Comparison of ENCODE assay signal across 8 cellular contexts in genomic region chr3:45592830-45593707, GRCh38. TPM values are rescaled to one million over a fixed set of nuclear protein-coding genes. Genes with fewer than 3 reads are reported as not detected.
DNase-seq lines count a peak whose midpoint lies in the region; ATAC-seq and TF ChIP-seq lines count a peak whose summit lies in the region.

No MANE protein-coding gene starts in this region.

- peak overlapping the region; percentile 91 for H3K9ac ChIP-seq in SK-N-SH

- no peak; a peak in 1 of 4 replicates for TF ChIP-seq EP300 in SK-N-SH (IDR thresholded peaks at IDR 0.05; ENCODE audit: borderline replicate concordance in 1 of 2, low read depth in 1 of 2, low read length in 1 of 2)

- CTCF ChIA-PET in GM10248 (lab: Yijun Ruan, JAX) (interaction anchor here (0.6 to 3.5 kb wide), 9 partner anchors 11 to 279 kb away, joined by 3 to 21 read pairs (median 4); no protein-coding TSS in a partner anchor), SK-N-SH (lab: Yijun Ruan, JAX) (interaction anchor here (0.7 to 3.3 kb wide), 9 partner anchors 10 to 198 kb away, joined by 3 to 20 read pairs (median 6); no protein-coding TSS in a partner anchor)

- H3K27ac ChIP-seq in SK-N-SH (ENCODE audit: low read depth in 2 of 2, low read length in 1 of 2) = peak overlapping the region; percentile 83 to 84

- H4K20me1 ChIP-seq in SK-N-SH (ENCODE audit: insufficient read depth) = peaks cover 27% of the 10 kb centered on the region

- H3K36me3 Mint-ChIP-seq in activated naive CD4-positive, alpha-beta T cell treated with anti-CD3 and anti-CD28 coated beads, Interleukin-2, amount 50 U/mL, for 72 hours = peaks cover 6 to 18% of the 10 kb centered on the region in 2 donors

- no peaks in the 10 kb centered on the region for H3K9me3 ChIP-seq in SK-N-SH

- H3F3A ChIP-seq in SK-N-SH (replicated peaks; ENCODE audit: insufficient read depth) = peaks cover 2% of the 10 kb centered on the region

- TF ChIP-seq CTCF in GM10248 (IDR thresholded peaks at IDR 0.05; ENCODE audit: control extremely low read depth, extremely low read depth, low read depth, missing control alignments) (peak; percentile 79), SK-N-SH (IDR thresholded peaks at IDR 0.05) (peak; percentile 89)

- H3K79me2 ChIP-seq in SK-N-SH (ENCODE audit: insufficient read depth) = peaks cover 40% of the 10 kb centered on the region

- peak; percentile 74 for TF ChIP-seq RAD21 in SK-N-SH (IDR thresholded peaks at IDR 0.05; ENCODE audit: low read length)

- H2AFZ ChIP-seq in SK-N-SH (ENCODE audit: low read depth) = peak overlapping the region; percentile 88

- ATAC-seq in activated naive CD4-positive, alpha-beta T cell treated with anti-CD3 and anti-CD28 coated beads, Interleukin-2, amount 50 U/mL, for 72 hours = peak; percentile 28 to 68
- ATAC-seq in HG03442 (IDR thresholded peaks at IDR 0.05; ENCODE audit: unreplicated experiment) = no peak

- no peaks in the 10 kb centered on the region for H3K9me2 ChIP-seq in SK-N-SH

- peak overlapping the region in 1 of 2 donors; percentile 29 for H3K27ac Mint-ChIP-seq in activated naive CD4-positive, alpha-beta T cell treated with anti-CD3 and anti-CD28 coated beads, Interleukin-2, amount 50 U/mL, for 72 hours

- peak overlapping the region; percentile 98 for H3K4me2 ChIP-seq in SK-N-SH

- H3K4me3 ChIP-seq in SK-N-SH (ENCODE audit: low read depth in 2 of 2, low read length in 1 of 2) = peak overlapping the region; percentile 78 to 81

- 16% methylated on average over 25 of the region's 35 CpGs for WGBS in SK-N-SH (ENCODE audit: low lambda C conversion rate)

- no peaks in the 10 kb centered on the region for H3K9me3 Mint-ChIP-seq in activated naive CD4-positive, alpha-beta T cell treated with anti-CD3 and anti-CD28 coated beads, Interleukin-2, amount 50 U/mL, for 72 hours

- DNase-seq in GM10248 (ENCODE audit: extremely low spot score) (peak; percentile 75), M059J (ENCODE audit: low read depth) (peak; percentile 89), SK-N-SH (peak; percentile 90), glomerular visceral epithelial cell (ENCODE audit: extremely low spot score) (peak; percentile 79), non-pigmented ciliary epithelial cell (ENCODE audit: low read depth) (peak; percentile 66), superior temporal gyrus (ENCODE audit: extremely low spot score) (peak; percentile 93)
- DNase-seq in activated naive CD4-positive, alpha-beta T cell treated with anti-CD3 and anti-CD28 coated beads, Interleukin-2, amount 50 U/mL, for 72 hours (ENCODE audit: low spot score in 2 of 2) = peak; percentile 58 to 78

- H3K4me1 ChIP-seq in SK-N-SH (ENCODE audit: control insufficient read depth in 1 of 2, insufficient read depth in 2 of 2, low read depth in 1 of 2, low read length in 1 of 2) = peaks cover 15 to 38% of the 10 kb centered on the region in 2 experiments

- no peaks in the 10 kb centered on the region for H3K36me3 ChIP-seq in SK-N-SH (replicated peaks in 1 of 2; ENCODE audit: control insufficient read depth in 1 of 2, insufficient read depth in 2 of 2, low read length in 1 of 2)

- H3K27me3 ChIP-seq in SK-N-SH (ENCODE audit: insufficient read depth) = no peaks in the 10 kb centered on the region

- POLR2A ChIA-PET in GM10248 (lab: Yijun Ruan, JAX) (no interaction called here), SK-N-SH (lab: Yijun Ruan, JAX) (no interaction called here)

TF ChIP-seq in SK-N-SH, 30 proteins besides CTCF, POLR2A, EP300 and RAD21 (continues in another document):
- TF ChIP-seq FOXM1 (IDR thresholded peaks at IDR 0.05; ENCODE audit: low read depth) (no peak), YY1 (IDR thresholded peaks at IDR 0.05; ENCODE audit: low read depth) (no peak), TCF12 (IDR thresholded peaks at IDR 0.05) (no peak), ELF1 (IDR thresholded peaks at IDR 0.05) (no peak), TEAD4 (IDR thresholded peaks at IDR 0.05; ENCODE audit: borderline replicate concordance, insufficient read depth) (no peak), MAX (IDR thresholded peaks at IDR 0.05; ENCODE audit: low read depth) (peak; percentile 95), IRF3 (IDR thresholded peaks at IDR 0.05; ENCODE audit: low read depth, low read length) (no peak), USF1 (IDR thresholded peaks at IDR 0.05; ENCODE audit: borderline replicate concordance, low read depth) (no peak), FOXJ3 (CRISPR knock-in tag; IDR thresholded peaks at IDR 0.05) (no peak; the same call in 1 of the 2 replicates), PBX3 (IDR thresholded peaks at IDR 0.05) (no peak), RXRA (IDR thresholded peaks at IDR 0.05; ENCODE audit: borderline replicate concordance, low read depth) (no peak), GABPA (IDR thresholded peaks at IDR 0.05; ENCODE audit: low read depth) (no peak), MXI1 (IDR thresholded peaks at IDR 0.05; ENCODE audit: low read depth, low read length) (peak; percentile 57; the same call in 1 of the 2 replicates), ZBTB33 (IDR thresholded peaks at IDR 0.05; ENCODE audit: borderline replicate concordance, low read depth) (no peak)

RNA-seq across cellular contexts. Expression of gene LIMD1, which starts 1.5 kb away (rescaled TPM):
- 3.9 and 8.6 TPM in 2 replicates for total RNA-seq in M059J (2014; rRNA removed; shearing (Covaris generic))
- 7.6 and 10.5 TPM in 2 replicates for polyA plus RNA-seq in SK-N-SH (2012; rRNA removed)
- 2.7 and 5.0 TPM in 2 replicates for polyA plus RNA-seq in SK-N-SH (2012; cell fraction: cytosol; rRNA removed)
- 22.5 and 25.5 TPM in 2 replicates for polyA plus RNA-seq in SK-N-SH (2012; cell fraction: nucleus; rRNA removed)
- total RNA-seq in activated naive CD4-positive, alpha-beta T cell treated with anti-CD3 and anti-CD28 coated beads, Interleukin-2, amount 50 U/mL, for 72 hours = 10 to 100 TPM; 14.9 to 39.6 TPM
